14 cellular contexts compared by ENCODE assay signal in the genomic region with DNA sequence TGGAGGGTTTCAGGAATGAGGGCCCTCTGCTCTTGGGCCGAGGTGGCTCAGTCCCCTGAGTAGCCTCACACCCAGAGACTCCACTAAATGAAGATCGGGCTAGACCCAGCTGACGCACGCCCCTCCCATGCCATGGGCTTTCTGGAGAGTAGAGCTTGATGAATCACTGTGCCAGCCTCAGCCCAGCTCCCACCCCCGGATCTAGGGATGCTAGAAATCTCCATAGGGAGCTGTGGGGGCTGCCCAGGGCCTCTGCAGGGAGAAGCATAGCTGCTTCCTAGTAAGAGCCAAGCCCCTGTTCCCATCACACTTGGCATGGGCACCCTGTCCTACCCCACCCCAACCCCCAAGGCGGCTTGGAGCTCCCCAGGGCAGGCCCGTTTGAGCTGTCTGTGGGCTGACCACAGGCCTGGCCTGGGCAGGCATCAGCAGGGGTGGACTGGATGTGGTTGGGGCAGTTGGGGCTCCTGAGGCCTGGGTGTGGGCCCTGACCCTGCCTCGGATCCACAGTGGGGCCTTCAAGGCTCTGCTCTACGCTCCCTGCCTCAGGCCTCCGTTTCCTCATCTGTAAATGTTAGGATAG.
DNase-seq lines count a peak whose midpoint lies in the region; ATAC-seq and TF ChIP-seq lines count a peak whose summit lies in the region.
"Had no signal": no experiment of that assay in that cellular context is flagged by ENCODE, and none has a peak within 500 bp of the region (broad histone marks: within the 10 kb centered on the region; RNA-seq: fewer than 3 reads in every experiment).

No MANE protein-coding gene starts in this region.

- peaks cover 0 to 16% of the 10 kb centered on the region in 2 donors for H3K36me3 ChIP-seq in gastroesophageal sphincter
- H3K36me3 ChIP-seq in Peyer's patch: no peaks in the 10 kb centered on the region
- H3K36me3 ChIP-seq: HAP-1, ovary had no signal

- no peak for TF ChIP-seq POLR2A in gastroesophageal sphincter (IDR thresholded peaks at IDR 0.05)
- TF ChIP-seq POLR2A in Peyer's patch (IDR thresholded peaks at IDR 0.05): no peak

- H3K4me1 ChIP-seq in gastroesophageal sphincter (peaks cover 3 to 100% (median 54%) of the 10 kb centered on the region in 3 donors), Peyer's patch (peaks cover 0 to 55% (median 5%) of the 10 kb centered on the region in 4 donors)
- H3K4me1 ChIP-seq: HAP-1 had no signal

- H3K27me3 ChIP-seq in gastroesophageal sphincter (no peaks in the 10 kb centered on the region), Peyer's patch (no peaks in the 10 kb centered on the region)
- H3K27me3 ChIP-seq: ovary had no signal

- ATAC-seq in gastroesophageal sphincter (no peak), HG03097 (IDR thresholded peaks at IDR 0.05; ENCODE audit: low FRiP score, unreplicated experiment) (no peak), GM21360 (IDR thresholded peaks at IDR 0.05; ENCODE audit: unreplicated experiment) (no peak)
- ATAC-seq in activated CD4-positive, CD25-positive, alpha-beta regulatory T cell treated with anti-CD3 and anti-CD28 coated beads, Interleukin-2, amount 50 U/mL, for 24 hours: no peak
- ATAC-seq: left colon had no signal

- peak; percentile 71 for DNase-seq in Daoy (ENCODE audit: low read depth)
- DNase-seq in RWPE1 (ENCODE audit: low spot score): peak; percentile 76
- no peak for DNase-seq in Peyer's patch
- DNase-seq: left colon; MM.1S; NCI-H510A treated with DMSO at 0.1 percent for 48 hours; ovary; stimulated activated CD4-positive, alpha-beta T cell treated with anti-CD3 and anti-CD28 coated beads, Interleukin-4, amount 100 ng/mL, for 24 hours had no signal

- TF ChIP-seq EP300 in gastroesophageal sphincter (IDR thresholded peaks at IDR 0.05): no peak

- peak overlapping the region; percentile 54 for H3K27ac ChIP-seq in RWPE1
- H3K27ac ChIP-seq in gastroesophageal sphincter: peak overlapping the region in 3 of 4 donors; percentile 52 to 82 (median 78)
- peak overlapping the region in 11 of 21 experiments; percentile 11 to 83 (median 41) for H3K27ac ChIP-seq in skin epidermis
- H3K27ac ChIP-seq in Peyer's patch: no peak overlapping the region

- CTCF ChIA-PET in RWPE1 (lab: Yijun Ruan, JAX): no interaction called here

- H3K4me3 ChIP-seq in gastroesophageal sphincter (no peak overlapping the region), skin epidermis (no peak overlapping the region), Peyer's patch (no peak overlapping the region)
- H3K4me3 ChIP-seq: HAP-1, ovary had no signal

- 76% methylated on average over 2 of the region's 10 CpGs; no CpG with 5 or more reads in 1 of the 2 donors for WGBS in gastroesophageal sphincter (ENCODE audit: low coverage in 1 of 2), 2 donors

- H3K9me3 ChIP-seq in gastroesophageal sphincter (no peaks in the 10 kb centered on the region), Peyer's patch (no peaks in the 10 kb centered on the region)
- H3K9me3 ChIP-seq: HAP-1, ovary had no signal

- POLR2A ChIA-PET in RWPE1 (lab: Yijun Ruan, JAX; ENCODE audit: low non-redundant PET): interaction anchor here (1.6 kb wide), 1 partner anchor 34 kb away, joined by 3 read pairs; no protein-coding TSS in a partner anchor

- TF ChIP-seq CTCF in RWPE1 (conservative IDR thresholded peaks at IDR 0.05; ENCODE audit: low read depth) (no peak), gastroesophageal sphincter (IDR thresholded peaks at IDR 0.05) (no peak), Peyer's patch (IDR thresholded peaks at IDR 0.05) (no peak)

Comparison
In these comparisons a context has a peak if more than half of its experiments do, and no peak if none do; other contexts are left out.
1. DNase-seq: peak in Daoy (single experiment) and RWPE1 (single experiment); none in Peyer's patch (0 of 3).
2. H3K27ac ChIP-seq: peak in RWPE1 (single experiment), gastroesophageal sphincter (3 of 4) and skin epidermis (11 of 21); none in Peyer's patch (0 of 4).